In genomic region chr3:32817195-32817560, GRCh38 we compare ENCODE assay signal across 8 cellular contexts. TPM values are rescaled to one million over a fixed set of nuclear protein-coding genes. Genes with fewer than 3 reads are reported as not detected.
DNase-seq lines count a peak whose midpoint lies in the region; ATAC-seq lines count a peak whose summit lies in the region.

No MANE protein-coding gene starts in this region.

- intact Hi-C loops in activated CD4-positive, alpha-beta memory T cell treated with anti-CD3 and anti-CD28 coated beads for 36 hours (cut with micrococcal nuclease): loop anchor here (5.0 kb wide), 2 partner anchors 35 to 65 kb away; no protein-coding TSS in a partner anchor

- no peak for ATAC-seq in GM19035 (IDR thresholded peaks at IDR 0.05; ENCODE audit: unreplicated experiment)
- ATAC-seq in GM18873 (IDR thresholded peaks at IDR 0.05; ENCODE audit: low FRiP score, unreplicated experiment): no peak

- peaks cover 23% of the 10 kb centered on the region for H3K4me1 Mint-ChIP-seq in T-helper 2 cell treated with Interferon-gamma antibody and Interleukin-4, amounts not matched to agents 5 μg/mL and 100 μg/mL, for 36 hours (ENCODE audit: low read depth)
- H3K4me1 Mint-ChIP-seq in activated CD4-positive, alpha-beta memory T cell treated with anti-CD3 and anti-CD28 coated beads for 36 hours (ENCODE audit: low read depth): peaks cover 25% of the 10 kb centered on the region
- peaks cover 24% of the 10 kb centered on the region for H3K4me1 Mint-ChIP-seq in stimulated activated naive CD8-positive, alpha-beta T cell treated with anti-CD3 and anti-CD28 coated beads, Interleukin-15, Interleukin-2, amounts not matched to agents 100 ng/mL and 50 ng/mL, for 24 hours (ENCODE audit: low read depth)

- peaks cover 69% of the 10 kb centered on the region for H3K27me3 Mint-ChIP-seq in T-helper 2 cell treated with Interferon-gamma antibody and Interleukin-4, amounts not matched to agents 5 μg/mL and 100 μg/mL, for 36 hours (ENCODE audit: low read depth)
- peaks cover 48% of the 10 kb centered on the region for H3K27me3 Mint-ChIP-seq in activated CD4-positive, alpha-beta memory T cell treated with anti-CD3 and anti-CD28 coated beads for 36 hours
- H3K27me3 Mint-ChIP-seq in stimulated activated naive CD8-positive, alpha-beta T cell treated with anti-CD3 and anti-CD28 coated beads, Interleukin-15, Interleukin-2, amounts not matched to agents 100 ng/mL and 50 ng/mL, for 24 hours: peaks cover 71% of the 10 kb centered on the region

- H3K9me3 ChIP-seq in MG63: peaks cover 2% of the 10 kb centered on the region; the same call in 1 of the 2 replicates

- no peaks in the 10 kb centered on the region for H3K36me3 Mint-ChIP-seq in T-helper 2 cell treated with Interferon-gamma antibody and Interleukin-4, amounts not matched to agents 5 μg/mL and 100 μg/mL, for 36 hours (ENCODE audit: low read depth)
- no peaks in the 10 kb centered on the region for H3K36me3 Mint-ChIP-seq in activated CD4-positive, alpha-beta memory T cell treated with anti-CD3 and anti-CD28 coated beads for 36 hours
- no peaks in the 10 kb centered on the region for H3K36me3 Mint-ChIP-seq in stimulated activated naive CD8-positive, alpha-beta T cell treated with anti-CD3 and anti-CD28 coated beads, Interleukin-15, Interleukin-2, amounts not matched to agents 100 ng/mL and 50 ng/mL, for 24 hours (ENCODE audit: low read depth)

- H3K36me3 ChIP-seq in MG63: no peaks in the 10 kb centered on the region

- no peak for DNase-seq in T-helper 2 cell treated with Interferon-gamma antibody and Interleukin-4, amounts not matched to agents 5 μg/mL and 100 μg/mL, for 36 hours (ENCODE audit: low spot score)
- DNase-seq in T-helper 2 cell: no peak
- no peak for DNase-seq in activated CD4-positive, alpha-beta memory T cell treated with anti-CD3 and anti-CD28 coated beads for 36 hours
- peak; percentile 53 for DNase-seq in iPS-NIHi11 (ENCODE audit: low spot score)
- DNase-seq in MG63: no peak

- H3K27ac Mint-ChIP-seq in T-helper 2 cell treated with Interferon-gamma antibody and Interleukin-4, amounts not matched to agents 5 μg/mL and 100 μg/mL, for 36 hours: no peak overlapping the region
- no peak overlapping the region for H3K27ac Mint-ChIP-seq in activated CD4-positive, alpha-beta memory T cell treated with anti-CD3 and anti-CD28 coated beads for 36 hours
- no peak overlapping the region for H3K27ac Mint-ChIP-seq in stimulated activated naive CD8-positive, alpha-beta T cell treated with anti-CD3 and anti-CD28 coated beads, Interleukin-15, Interleukin-2, amounts not matched to agents 100 ng/mL and 50 ng/mL, for 24 hours

- no peaks in the 10 kb centered on the region for H3K9me3 Mint-ChIP-seq in T-helper 2 cell treated with Interferon-gamma antibody and Interleukin-4, amounts not matched to agents 5 μg/mL and 100 μg/mL, for 36 hours
- H3K9me3 Mint-ChIP-seq in activated CD4-positive, alpha-beta memory T cell treated with anti-CD3 and anti-CD28 coated beads for 36 hours: no peaks in the 10 kb centered on the region
- H3K9me3 Mint-ChIP-seq in stimulated activated naive CD8-positive, alpha-beta T cell treated with anti-CD3 and anti-CD28 coated beads, Interleukin-15, Interleukin-2, amounts not matched to agents 100 ng/mL and 50 ng/mL, for 24 hours: no peaks in the 10 kb centered on the region

- H3K4me3 Mint-ChIP-seq in T-helper 2 cell treated with Interferon-gamma antibody and Interleukin-4, amounts not matched to agents 5 μg/mL and 100 μg/mL, for 36 hours: peak overlapping the region; percentile 76
- peak overlapping the region; percentile 62 for H3K4me3 Mint-ChIP-seq in activated CD4-positive, alpha-beta memory T cell treated with anti-CD3 and anti-CD28 coated beads for 36 hours
- peak overlapping the region; percentile 70 for H3K4me3 Mint-ChIP-seq in stimulated activated naive CD8-positive, alpha-beta T cell treated with anti-CD3 and anti-CD28 coated beads, Interleukin-15, Interleukin-2, amounts not matched to agents 100 ng/mL and 50 ng/mL, for 24 hours

- H3K4me3 ChIP-seq in MG63: no peak overlapping the region

- POLR2A ChIA-PET in activated CD4-positive, alpha-beta memory T cell treated with anti-CD3 and anti-CD28 coated beads for 36 hours (lab: Charles Lee): no interaction called here

- CTCF ChIA-PET in activated CD4-positive, alpha-beta memory T cell treated with anti-CD3 and anti-CD28 coated beads for 36 hours (lab: Charles Lee): no interaction called here

- peaks cover 39% of the 10 kb centered on the region for H3K27me3 ChIP-seq in MG63

RNA-seq across cellular contexts. Expression of gene TRIM71, which starts 0.6 kb away (rescaled TPM):
- under 1 TPM; 0.02 TPM for total RNA-seq in activated CD4-positive, alpha-beta memory T cell treated with anti-CD3 and anti-CD28 coated beads for 36 hours
- not detected in 2 replicates for total RNA-seq in MG63 (2014; rRNA removed; shearing (Covaris generic); ENCODE audit: low replicate concordance)
